ENCODE assay signal across 11 cellular contexts in genomic region chr20:38874460-38875169, GRCh38. TPM values are rescaled to one million over a fixed set of nuclear protein-coding genes. Genes with fewer than 3 reads are reported as not detected.
DNase-seq lines count a peak whose midpoint lies in the region; ATAC-seq, FAIRE-seq and TF ChIP-seq lines count a peak whose summit lies in the region.
"Had no signal": no experiment of that assay in that cellular context is flagged by ENCODE, and none has a peak within 500 bp of the region (broad histone marks: within the 10 kb centered on the region; RNA-seq: fewer than 3 reads in every experiment).

No MANE protein-coding gene starts in this region.

- peak overlapping the region; percentile 64 for H3K4me2 ChIP-seq in SU-DHL-6 (ENCODE audit: low read depth, low read length, poor library complexity, severe bottlenecking)
- peak overlapping the region; percentile 71 for H3K4me2 ChIP-seq in endothelial cell of umbilical vein (ENCODE audit: insufficient read depth, low read length)

- H3K4me3 Mint-ChIP-seq in activated CD4-positive, alpha-beta T cell treated with anti-CD3 and anti-CD28 coated beads for 36 hours, result peak overlapping the region; percentile 63
- H3K4me3 Mint-ChIP-seq in stimulated activated memory B cell treated with anti-CD40 and anti-IgM and Interleukin-4, amounts not matched to agents 10 μg/mL and 1 μg/mL and 100 μg/mL, for 72 hours, result peak overlapping the region; percentile 53

- TF ChIP-seq POLR2A in endothelial cell of umbilical vein (IDR thresholded peaks at IDR 0.05; ENCODE audit: low read depth, low read length), result no peak

- H3K9me3 Mint-ChIP-seq in activated CD4-positive, alpha-beta T cell treated with anti-CD3 and anti-CD28 coated beads for 36 hours (ENCODE audit: low read depth), result no peaks in the 10 kb centered on the region
- H3K9me3 Mint-ChIP-seq in stimulated activated memory B cell treated with anti-CD40 and anti-IgM and Interleukin-4, amounts not matched to agents 10 μg/mL and 1 μg/mL and 100 μg/mL, for 72 hours, result no peaks in the 10 kb centered on the region

- dilution Hi-C loops in endothelial cell of umbilical vein (cut with MboI; ENCODE audit: extremely low pct_ligation_motif_present, low sequenced_read_pairs), result no loop called here

- H3K27me3 ChIP-seq in SU-DHL-6 (ENCODE audit: low read length), result no peaks in the 10 kb centered on the region
- H3K27me3 ChIP-seq in endothelial cell of umbilical vein (ENCODE audit: control insufficient read depth in 2 of 2, insufficient read depth in 2 of 2, low read length in 2 of 2), result no peaks in the 10 kb centered on the region

- TF ChIP-seq CTCF in SU-DHL-6 (IDR thresholded peaks at IDR 0.05; ENCODE audit: insufficient read depth, low read length, poor library complexity, severe bottlenecking), result no peak
- no peak for TF ChIP-seq CTCF in endothelial cell of umbilical vein (IDR thresholded peaks at IDR 0.05; ENCODE audit: extremely low read depth in 1 of 2, insufficient read depth in 1 of 2, low read depth in 1 of 2, low read length in 2 of 2)

- H3K36me3 Mint-ChIP-seq in activated CD4-positive, alpha-beta T cell treated with anti-CD3 and anti-CD28 coated beads for 36 hours (ENCODE audit: low read depth), result peaks cover 6% of the 10 kb centered on the region
- H3K36me3 Mint-ChIP-seq in stimulated activated memory B cell treated with anti-CD40 and anti-IgM and Interleukin-4, amounts not matched to agents 10 μg/mL and 1 μg/mL and 100 μg/mL, for 72 hours, result peaks cover 32% of the 10 kb centered on the region

- peak; percentile 7 for ATAC-seq in activated CD4-positive, alpha-beta T cell treated with anti-CD3 and anti-CD28 coated beads for 36 hours
- ATAC-seq in stimulated activated memory B cell treated with anti-CD40 and anti-IgM and Interleukin-4, amounts not matched to agents 10 μg/mL and 1 μg/mL and 100 μg/mL, for 72 hours, result peak; percentile 28

- no peaks in the 10 kb centered on the region for H3K9me2 ChIP-seq in SU-DHL-6 (replicated peaks; ENCODE audit: insufficient read depth, low read length)

- FAIRE-seq in endothelial cell of umbilical vein (lab: Jason Lieb, UNC), result no peak
- FAIRE-seq: A204.1 had no signal

- BruUV-seq in endothelial cell of umbilical vein (replicated peaks; lab: Mats Ljungman, UMichigan), result no TSS peak

- H3K9me3 ChIP-seq in SU-DHL-6 (ENCODE audit: insufficient read depth, low read length), result no peaks in the 10 kb centered on the region
- no peaks in the 10 kb centered on the region for H3K9me3 ChIP-seq in endothelial cell of umbilical vein (replicated peaks; ENCODE audit: control insufficient read depth, insufficient read depth, low read length)
- H3K9me3 ChIP-seq: esophagus muscularis mucosa had no signal

- CTCF ChIA-PET in activated CD4-positive, alpha-beta T cell treated with anti-CD3 and anti-CD28 coated beads for 36 hours (lab: Charles Lee), result interaction anchor here (0.6 to 4.3 kb wide), 12 partner anchors 12 to 1569 kb away, joined by 3 to 26 read pairs (median 4); partner anchors contain the start of gene FAM83D
- CTCF ChIA-PET in endothelial cell of umbilical vein (lab: Charles Lee), result interaction anchor here (0.6 to 2.4 kb wide), 9 partner anchors 9 to 216 kb away, joined by 3 to 11 read pairs (median 3); partner anchors contain the start of gene PPP1R16B

- peaks cover 92% of the 10 kb centered on the region for H3K4me1 Mint-ChIP-seq in activated CD4-positive, alpha-beta T cell treated with anti-CD3 and anti-CD28 coated beads for 36 hours
- peaks cover 100% of the 10 kb centered on the region for H3K4me1 Mint-ChIP-seq in stimulated activated memory B cell treated with anti-CD40 and anti-IgM and Interleukin-4, amounts not matched to agents 10 μg/mL and 1 μg/mL and 100 μg/mL, for 72 hours

- no peaks in the 10 kb centered on the region for H3K27me3 Mint-ChIP-seq in activated CD4-positive, alpha-beta T cell treated with anti-CD3 and anti-CD28 coated beads for 36 hours
- no peaks in the 10 kb centered on the region for H3K27me3 Mint-ChIP-seq in stimulated activated memory B cell treated with anti-CD40 and anti-IgM and Interleukin-4, amounts not matched to agents 10 μg/mL and 1 μg/mL and 100 μg/mL, for 72 hours

- H3K27ac ChIP-seq in SU-DHL-6 (ENCODE audit: low read depth, low read length) (peak overlapping the region; percentile 99), endothelial cell of umbilical vein (ENCODE audit: insufficient read depth, low read depth, low read length) (peak overlapping the region; percentile 54)

- H3K36me3 ChIP-seq in SU-DHL-6 (ENCODE audit: low read length), result no peaks in the 10 kb centered on the region
- no peaks in the 10 kb centered on the region for H3K36me3 ChIP-seq in endothelial cell of umbilical vein (ENCODE audit: control insufficient read depth in 2 of 2, extremely low read depth in 1 of 2, insufficient read depth in 2 of 2, low read length in 2 of 2)
- H3K36me3 ChIP-seq: esophagus muscularis mucosa had no signal

- DNase-seq in activated CD4-positive, alpha-beta T cell treated with anti-CD3 and anti-CD28 coated beads for 36 hours, result no peak
- DNase-seq in activated CD4-positive, alpha-beta T cell treated with anti-CD3 and anti-CD28 coated beads, Interleukin-2, amount 50 U/mL, for 4 hours, result no peak
- DNase-seq in endothelial cell of umbilical vein (ENCODE audit: low read depth, low spot score) (no peak), cerebellar nuclear complex (lab: John Stamatoyannopoulos, UW) (no peak), NCI-H226 (no peak), SIG-M5 treated with dmso at 0.1 percent for 504 hours (lab: John Stamatoyannopoulos, UW; ENCODE audit: unreplicated experiment) (no peak)
- DNase-seq: IMR-90 had no signal

- no peak overlapping the region for H3K4me3 ChIP-seq in SU-DHL-6 (ENCODE audit: insufficient read depth, low read length, poor library complexity, severe bottlenecking)
- no peak overlapping the region for H3K4me3 ChIP-seq in endothelial cell of umbilical vein (replicated peaks in 1 of 3; ENCODE audit: insufficient read depth in 1 of 3, low read depth in 1 of 3, low read length in 3 of 3)
- H3K4me3 ChIP-seq: esophagus muscularis mucosa had no signal

- no peaks in the 10 kb centered on the region for H3K9me1 ChIP-seq in endothelial cell of umbilical vein (replicated peaks; ENCODE audit: control insufficient read depth, extremely low read depth, insufficient read depth, low read length)

- intact Hi-C loops in activated CD4-positive, alpha-beta T cell treated with anti-CD3 and anti-CD28 coated beads for 36 hours (cut with DNase I, micrococcal nuclease), result loop anchor here in 1 of 2 experiments (1.0 kb wide), 1 partner anchor 19 kb away; no protein-coding TSS in a partner anchor
- intact Hi-C loops in endothelial cell of umbilical vein (cut with micrococcal nuclease), result loop anchor here (1.0 kb wide), 2 partner anchors 47 to 69 kb away; partner anchors contain the start of gene PPP1R16B

- peaks cover 38% of the 10 kb centered on the region for H3K4me1 ChIP-seq in endothelial cell of umbilical vein (ENCODE audit: control insufficient read depth, extremely low read depth, insufficient read depth, low read length)

- H3K79me2 ChIP-seq in SU-DHL-6 (ENCODE audit: insufficient read depth, low read length) (peaks cover 53% of the 10 kb centered on the region), endothelial cell of umbilical vein (ENCODE audit: control insufficient read depth, insufficient read depth, low read length) (no peaks in the 10 kb centered on the region)

- POLR2A ChIA-PET in activated CD4-positive, alpha-beta T cell treated with anti-CD3 and anti-CD28 coated beads for 36 hours (lab: Charles Lee), result interaction anchor here (0.7 to 1.6 kb wide), 5 partner anchors 13 to 69 kb away, joined by 3 to 4 read pairs (median 3); partner anchors contain the start of genes FAM83D and PPP1R16B
- POLR2A ChIA-PET in endothelial cell of umbilical vein (lab: Charles Lee), result interaction anchor here (0.7 to 1.2 kb wide), 4 partner anchors 17 to 70 kb away, joined by 4 to 9 read pairs (median 5); partner anchors contain the start of gene PPP1R16B

- H4K20me1 ChIP-seq in SU-DHL-6 (ENCODE audit: low read depth, low read length) (no peaks in the 10 kb centered on the region), endothelial cell of umbilical vein (replicated peaks; ENCODE audit: control insufficient read depth, extremely low read depth, insufficient read depth, low read length) (no peaks in the 10 kb centered on the region)

- peaks cover 84% of the 10 kb centered on the region for H3F3A ChIP-seq in SU-DHL-6 (ENCODE audit: insufficient read depth)

- peak overlapping the region; percentile 96 for H3K27ac Mint-ChIP-seq in activated CD4-positive, alpha-beta T cell treated with anti-CD3 and anti-CD28 coated beads for 36 hours
- H3K27ac Mint-ChIP-seq in stimulated activated memory B cell treated with anti-CD40 and anti-IgM and Interleukin-4, amounts not matched to agents 10 μg/mL and 1 μg/mL and 100 μg/mL, for 72 hours, result peak overlapping the region; percentile 93

- H3K9ac ChIP-seq in SU-DHL-6 (ENCODE audit: low read length), result peak overlapping the region; percentile 63
- H3K9ac ChIP-seq in endothelial cell of umbilical vein (replicated peaks; ENCODE audit: extremely low read depth, insufficient read depth, low read length), result peak overlapping the region; percentile 7

- H2AFZ ChIP-seq in SU-DHL-6 (ENCODE audit: low read depth, low read length, severe bottlenecking) (no peak overlapping the region), endothelial cell of umbilical vein (ENCODE audit: low read depth, low read length) (no peak overlapping the region)

TF ChIP-seq in endothelial cell of umbilical vein, 7 proteins besides CTCF, POLR2A, EP300 and RAD21:
- TF ChIP-seq JUN (IDR thresholded peaks at IDR 0.05; ENCODE audit: borderline replicate concordance, insufficient read depth, insufficient read length, low read depth) (peak; percentile 17), MYC (IDR thresholded peaks at IDR 0.05; ENCODE audit: low read depth, low read length) (no peak)

RNA-seq across cellular contexts. Expression of gene FAM83D, which starts 51.6 kb away (rescaled TPM):
- total RNA-seq in activated CD4-positive, alpha-beta T cell treated with anti-CD3 and anti-CD28 coated beads for 36 hours, result 10 to 100 TPM; 10.5 to 12.4 TPM
- total RNA-seq in endothelial cell of umbilical vein, result 35.5 and 46.0 TPM in 2 replicates
- 38.2 and 41.0 TPM in 2 replicates for polyA plus RNA-seq in endothelial cell of umbilical vein
- polyA plus RNA-seq in endothelial cell of umbilical vein (2011; cell fraction: cytosol; rRNA removed), result 47.3 and 52.7 TPM in 2 replicates
- polyA plus RNA-seq in endothelial cell of umbilical vein (2011; cell fraction: nucleus; rRNA removed), result 39.0 and 45.2 TPM in 2 replicates
- polyA plus RNA-seq in endothelial cell of umbilical vein (2012), result 17.4 and 39.7 TPM in 2 replicates
- 28.5 and 35.0 TPM in 2 replicates for polyA minus RNA-seq in endothelial cell of umbilical vein
- 57.0 TPM for polyA minus RNA-seq in endothelial cell of umbilical vein (2011; cell fraction: cytosol; rRNA and poly(A)+ RNA removed)
- 18.4 and 21.3 TPM in 2 replicates for polyA minus RNA-seq in endothelial cell of umbilical vein (2011; cell fraction: nucleus; rRNA and poly(A)+ RNA removed)
